20 cellular contexts compared by ENCODE assay signal in the genomic region with DNA sequence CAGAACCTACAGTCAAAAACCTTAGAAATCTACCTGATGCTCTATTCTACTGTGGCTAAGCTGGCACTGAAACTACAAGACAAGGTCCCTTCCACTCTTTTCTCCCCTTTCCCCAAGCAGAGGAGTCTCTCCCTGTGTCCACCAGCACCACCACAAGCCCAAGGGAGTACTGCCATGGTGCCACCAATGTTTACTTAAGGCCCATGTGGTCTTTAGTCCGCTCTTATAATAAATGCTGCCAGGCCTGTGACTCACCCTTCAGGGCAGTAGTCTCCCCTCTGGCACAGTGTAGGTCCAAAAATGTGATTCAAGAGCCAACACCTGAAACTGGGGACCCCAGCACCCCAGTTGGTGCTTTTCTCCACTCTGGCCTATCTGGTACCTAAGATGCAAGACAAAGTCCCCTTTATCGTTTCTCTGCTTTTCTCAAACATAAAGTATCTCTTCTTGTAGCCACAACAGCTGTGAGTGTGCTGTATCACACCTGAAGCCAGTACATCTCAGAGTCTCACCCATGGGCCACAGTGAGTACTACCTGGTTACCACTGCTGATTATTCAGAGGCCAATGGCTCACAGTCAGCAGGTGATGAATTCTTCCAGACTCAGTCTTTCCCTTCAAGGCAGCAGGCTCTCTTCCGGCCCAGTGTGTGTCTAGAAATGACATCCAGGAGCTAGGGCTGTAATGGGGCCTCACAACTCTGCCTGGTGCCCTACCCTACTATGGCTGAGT. TPM values are rescaled to one million over a fixed set of nuclear protein-coding genes. Genes with fewer than 3 reads are reported as not detected.
A peak's percentile ranks its signal among the peaks of the same experiment; 100 is the strongest.
DNase-seq lines count a peak whose midpoint lies in the region; ATAC-seq and TF ChIP-seq lines count a peak whose summit lies in the region.
"Had no signal": no experiment of that assay in that cellular context is flagged by ENCODE, and none has a peak within 500 bp of the region (broad histone marks: within the 10 kb centered on the region; RNA-seq: fewer than 3 reads in every experiment).

No MANE protein-coding gene starts in this region.

- H3K27ac ChIP-seq in HCT116 (ENCODE audit: low read depth, low read length), result no peak overlapping the region
- no peak overlapping the region for H3K27ac ChIP-seq in RWPE2 (ENCODE audit: poor library complexity, severe bottlenecking)
- no peak overlapping the region for H3K27ac ChIP-seq in foreskin keratinocyte
- H3K27ac ChIP-seq: esophagus squamous epithelium, ovary, sigmoid colon, SJSA1, tibial nerve had no signal

- no peak for TF ChIP-seq POLR2A in HCT116 (IDR thresholded peaks at IDR 0.05; ENCODE audit: borderline replicate concordance, extremely low read depth, insufficient read depth, insufficient read length)

- no peak for TF ChIP-seq RAD21 in HCT116 (IDR thresholded peaks at IDR 0.05; ENCODE audit: low read depth)

- H3K4me2 ChIP-seq in HCT116 (ENCODE audit: low read length), result no peak overlapping the region

- no peaks in the 10 kb centered on the region for H3K27me3 Mint-ChIP-seq in stimulated activated memory B cell treated with anti-CD40 and anti-IgM and Interleukin-4, amounts not matched to agents 10 μg/mL and 1 μg/mL and 100 μg/mL, for 72 hours

- intact Hi-C loops in HCT116 (cut with micrococcal nuclease), result loop anchor here (2.0 to 10.0 kb wide), 5 partner anchors 334 to 1342 kb away; no protein-coding TSS in a partner anchor

- H3K9me3 Mint-ChIP-seq in stimulated activated memory B cell treated with anti-CD40 and anti-IgM and Interleukin-4, amounts not matched to agents 10 μg/mL and 1 μg/mL and 100 μg/mL, for 72 hours, result no peaks in the 10 kb centered on the region
- H3K9me3 Mint-ChIP-seq: naive thymus-derived CD8-positive, alpha-beta T cell; T-helper 1 cell treated with Interleukin-12 subunit alpha and Interleukin-12 subunit beta and Interleukin-4 antibody, amounts not matched to agents 30 μg/mL and 1 μg/mL, for 36 hours had no signal

- no peaks in the 10 kb centered on the region for H3K9me3 ChIP-seq in HCT116 (ENCODE audit: control insufficient read depth in 1 of 2, insufficient read depth in 1 of 2, low read depth in 1 of 2, low read length in 2 of 2)
- H3K9me3 ChIP-seq in RWPE2 (ENCODE audit: severe bottlenecking), result no peaks in the 10 kb centered on the region
- H3K9me3 ChIP-seq: esophagus squamous epithelium, MG63, ovary, sigmoid colon, SJSA1, tibial nerve had no signal

- H3K36me3 Mint-ChIP-seq in stimulated activated memory B cell treated with anti-CD40 and anti-IgM and Interleukin-4, amounts not matched to agents 10 μg/mL and 1 μg/mL and 100 μg/mL, for 72 hours, result no peaks in the 10 kb centered on the region
- H3K36me3 Mint-ChIP-seq: naive thymus-derived CD8-positive, alpha-beta T cell; stimulated activated naive B cell treated with anti-CD40 and anti-IgM and Interleukin-4, amounts not matched to agents 10 μg/mL and 1 μg/mL and 100 μg/mL, for 72 hours had no signal

- peak overlapping the region; percentile 23 for H3K27ac Mint-ChIP-seq in stimulated activated memory B cell treated with anti-CD40 and anti-IgM and Interleukin-4, amounts not matched to agents 10 μg/mL and 1 μg/mL and 100 μg/mL, for 72 hours
- H3K27ac Mint-ChIP-seq: stimulated activated naive B cell treated with anti-CD40 and anti-IgM and Interleukin-4, amounts not matched to agents 10 μg/mL and 1 μg/mL and 100 μg/mL, for 72 hours had no signal

- no peaks in the 10 kb centered on the region for H3K79me2 ChIP-seq in HCT116 (ENCODE audit: insufficient read depth, low read length)

- no peaks in the 10 kb centered on the region for H3K9me2 ChIP-seq in HCT116 (ENCODE audit: insufficient read depth)

- H2AFZ ChIP-seq in HCT116 (ENCODE audit: low read depth, low read length, poor library complexity, severe bottlenecking), result peak overlapping the region; percentile 23

- no peak for DNase-seq in HCT116 (ENCODE audit: low read depth, low spot score)
- no peak for DNase-seq in RWPE2 (ENCODE audit: low spot score)
- peak in 1 of 2 donors; percentile 58 for DNase-seq in foreskin keratinocyte
- DNase-seq in COLO668 (lab: John Stamatoyannopoulos, UW; ENCODE audit: unreplicated experiment), result no peak
- DNase-seq in stimulated activated CD4-positive, alpha-beta T cell treated with anti-CD3 and anti-CD28 coated beads, Interleukin-4, amount 100 ng/mL, for 4 hours, result no peak
- no peak for DNase-seq in activated T-cell treated with anti-CD3 and anti-CD28 coated beads, Interleukin-2, amount 50 U/mL, for 1 hour
- DNase-seq: activated CD8-positive, alpha-beta memory T cell treated with anti-CD3 and anti-CD28 coated beads, Interleukin-2, amount 50 U/mL, for 48 hours; esophagus squamous epithelium; kidney glomerular epithelial cell; NCI-H1436 treated with DMSO at 0.1 percent for 48 hours; NCI-H748 treated with DMSO at 0.1 percent for 48 hours; ovary; sigmoid colon; stimulated activated naive B cell treated with anti-CD40 and anti-IgM and Interleukin-4, amounts not matched to agents 10 μg/mL and 1 μg/mL and 100 μg/mL, for 72 hours had no signal

- peak; percentile 59 for ATAC-seq in HCT116
- 0 out of 3 replicates have a peak, but pooled peaks have one; percentile 27 for ATAC-seq in RWPE2 (ENCODE audit: low read depth)
- ATAC-seq in foreskin keratinocyte, result peak; percentile 52
- no peak for ATAC-seq in stimulated activated memory B cell treated with anti-CD40 and anti-IgM and Interleukin-4, amounts not matched to agents 10 μg/mL and 1 μg/mL and 100 μg/mL, for 72 hours

- no peaks in the 10 kb centered on the region for H3K36me3 ChIP-seq in HCT116 (ENCODE audit: control insufficient read depth in 1 of 2, insufficient read depth in 2 of 2, low read length in 2 of 2)
- no peaks in the 10 kb centered on the region for H3K36me3 ChIP-seq in RWPE2 (ENCODE audit: low read depth)
- H3K36me3 ChIP-seq: esophagus squamous epithelium, MG63, ovary, sigmoid colon, SJSA1, tibial nerve had no signal

- H3K4me1 ChIP-seq in HCT116 (ENCODE audit: control insufficient read depth in 1 of 2, insufficient read depth in 2 of 2, low read length in 2 of 2) (peaks cover 3 to 11% of the 10 kb centered on the region in 2 experiments; a peak in 3 of 4 replicates), RWPE2 (ENCODE audit: insufficient read depth, poor library complexity, severe bottlenecking) (peaks cover 6% of the 10 kb centered on the region), foreskin keratinocyte (peaks cover 6% of the 10 kb centered on the region)
- H3K4me1 ChIP-seq: tibial nerve had no signal

- peaks cover 12% of the 10 kb centered on the region for H3K4me1 Mint-ChIP-seq in stimulated activated memory B cell treated with anti-CD40 and anti-IgM and Interleukin-4, amounts not matched to agents 10 μg/mL and 1 μg/mL and 100 μg/mL, for 72 hours

- RAD21 ChIA-PET in HCT116 (lab: Charles Lee; ENCODE audit: low non-redundant PET in 1 of 2, low total read pairs in 2 of 2, uncharacterized antibody in 2 of 2, unreplicated experiment in 2 of 2), result no interaction called here

- no peak overlapping the region for H3K4me3 Mint-ChIP-seq in stimulated activated memory B cell treated with anti-CD40 and anti-IgM and Interleukin-4, amounts not matched to agents 10 μg/mL and 1 μg/mL and 100 μg/mL, for 72 hours
- H3K4me3 Mint-ChIP-seq: naive thymus-derived CD8-positive, alpha-beta T cell; stimulated activated naive B cell treated with anti-CD40 and anti-IgM and Interleukin-4, amounts not matched to agents 10 μg/mL and 1 μg/mL and 100 μg/mL, for 72 hours; T-helper 1 cell treated with Interleukin-12 subunit alpha and Interleukin-12 subunit beta and Interleukin-4 antibody, amounts not matched to agents 30 μg/mL and 1 μg/mL, for 36 hours had no signal

- TF ChIP-seq CTCF in HCT116 (IDR thresholded peaks at IDR 0.05 in 2 of 3, conservative IDR thresholded peaks at IDR 0.05 in 1 of 3; ENCODE audit: borderline replicate concordance in 1 of 3, insufficient read depth in 1 of 3, low read depth in 2 of 3, low read length in 2 of 3) (no peak), RWPE2 (IDR thresholded peaks at IDR 0.05; ENCODE audit: poor library complexity, severe bottlenecking) (no peak), foreskin keratinocyte (conservative IDR thresholded peaks at IDR 0.05) (no peak)

- no TSS peak for BruUV-seq in HCT116 (replicated peaks; lab: Mats Ljungman, UMichigan)

- POLR2A ChIA-PET in HCT116 (lab: Charles Lee), result interaction anchor here (1.4 kb wide), 1 partner anchor 74 kb away, joined by 3 read pairs; the partner anchor contains the start of gene SLC38A1

- H3K27me3 ChIP-seq in HCT116 (ENCODE audit: insufficient read depth, low read length) (no peaks in the 10 kb centered on the region), RWPE2 (ENCODE audit: insufficient read depth, poor library complexity, severe bottlenecking) (no peaks in the 10 kb centered on the region), foreskin keratinocyte (no peaks in the 10 kb centered on the region)
- H3K27me3 ChIP-seq: esophagus squamous epithelium, MG63, ovary, sigmoid colon, SJSA1, tibial nerve had no signal

- CTCF ChIA-PET in HCT116 (lab: Charles Lee), result no interaction called here

- H4K20me1 ChIP-seq in HCT116 (ENCODE audit: insufficient read depth), result no peaks in the 10 kb centered on the region

- H3K9ac ChIP-seq in HCT116 (ENCODE audit: low read length), result no peak overlapping the region

- H3K4me3 ChIP-seq in HCT116 (replicated peaks in 1 of 2; ENCODE audit: low read depth in 1 of 2, low read length in 2 of 2), result no peak overlapping the region
- no peak overlapping the region for H3K4me3 ChIP-seq in RWPE2 (ENCODE audit: severe bottlenecking)
- H3K4me3 ChIP-seq: esophagus squamous epithelium, MG63, ovary, sigmoid colon, SJSA1, tibial nerve had no signal

TF ChIP-seq in HCT116, 20 proteins besides CTCF, POLR2A, EP300 and RAD21 (continues in another document):
- no peak for TF ChIP-seq ZNF274 (IDR thresholded peaks at IDR 0.05; ENCODE audit: low read depth, low read length)
- TF ChIP-seq, protein P1, sequence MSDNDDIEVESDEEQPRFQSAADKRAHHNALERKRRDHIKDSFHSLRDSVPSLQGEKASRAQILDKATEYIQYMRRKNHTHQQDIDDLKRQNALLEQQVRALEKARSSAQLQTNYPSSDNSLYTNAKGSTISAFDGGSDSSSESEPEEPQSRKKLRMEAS (IDR thresholded peaks at IDR 0.05), result no peak
- TF ChIP-seq CEBPB (IDR thresholded peaks at IDR 0.05; ENCODE audit: low read depth), result no peak
- TF ChIP-seq SRF (IDR thresholded peaks at IDR 0.05; ENCODE audit: low read depth), result no peak
- no peak for TF ChIP-seq EGR1 (IDR thresholded peaks at IDR 0.05; ENCODE audit: low read depth)

RNA-seq across cellular contexts. Expression of gene SLC38A2, which starts 29.3 kb away (rescaled TPM):
- 1,049 TPM for total RNA-seq in HCT116 (2021; ENCODE audit: unreplicated experiment)
- 307 and 350 TPM in 2 replicates for polyA plus RNA-seq in HCT116 (2012)
- total RNA-seq in foreskin keratinocyte, result 385 and 423 TPM in 2 replicates
- 74.9 and 102 TPM in 2 replicates for polyA plus RNA-seq in foreskin keratinocyte
